ENCODE assay signal across 11 cellular contexts in the genomic region with DNA sequence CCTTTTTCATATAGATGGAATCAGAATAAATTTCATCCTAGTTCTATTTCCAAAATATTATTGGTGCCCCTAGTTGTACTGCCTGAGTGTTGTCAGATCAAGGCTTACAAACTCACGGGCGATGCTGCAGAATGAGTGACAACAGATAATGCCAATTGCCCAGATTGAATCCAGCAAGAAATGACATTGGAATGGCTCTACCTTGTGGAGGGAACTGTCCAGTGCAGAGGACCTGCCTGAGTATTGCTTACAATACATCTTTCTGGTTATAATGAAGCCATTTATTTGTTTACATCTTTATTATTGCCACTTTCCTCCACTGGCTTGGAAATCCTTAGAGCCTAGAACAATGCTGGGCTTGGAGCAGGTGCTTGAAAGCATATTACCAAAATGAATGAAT. TPM values are rescaled to one million over a fixed set of nuclear protein-coding genes. Genes with fewer than 3 reads are reported as not detected.
DNase-seq lines count a peak whose midpoint lies in the region; ATAC-seq and TF ChIP-seq lines count a peak whose summit lies in the region.
"Had no signal": no experiment of that assay in that cellular context is flagged by ENCODE, and none has a peak within 500 bp of the region (broad histone marks: within the 10 kb centered on the region; RNA-seq: fewer than 3 reads in every experiment).

No MANE protein-coding gene starts in this region.

- H3K4me3 Mint-ChIP-seq in CD14-positive monocyte, result no peak overlapping the region
- no peak overlapping the region for H3K4me3 Mint-ChIP-seq in endodermal cell
- no peak overlapping the region for H3K4me3 Mint-ChIP-seq in neural crest cell
- H3K4me3 Mint-ChIP-seq: activated T-cell treated with anti-CD3 and anti-CD28 coated beads, Interleukin-2, amount 50 U/mL, for 24 hours had no signal

- H3K27ac Mint-ChIP-seq in CD14-positive monocyte (no peak overlapping the region), endodermal cell (no peak overlapping the region), neural crest cell (ENCODE audit: unreplicated experiment) (no peak overlapping the region)
- H3K27ac Mint-ChIP-seq: activated T-cell treated with anti-CD3 and anti-CD28 coated beads, Interleukin-2, amount 50 U/mL, for 24 hours had no signal

- peaks cover 32 to 46% of the 10 kb centered on the region in 2 donors for H3K36me3 Mint-ChIP-seq in CD14-positive monocyte
- no peaks in the 10 kb centered on the region for H3K36me3 Mint-ChIP-seq in endodermal cell (ENCODE audit: low read depth)
- H3K36me3 Mint-ChIP-seq in neural crest cell (ENCODE audit: low read depth), result no peaks in the 10 kb centered on the region

- intact Hi-C loops in CD14-positive monocyte (cut with micrococcal nuclease), result loop anchor here (5.0 to 10.0 kb wide), 2 partner anchors 99 to 102 kb away; no protein-coding TSS in a partner anchor

- ATAC-seq in HG02973 (IDR thresholded peaks at IDR 0.05; ENCODE audit: unreplicated experiment) (no peak), HG02981 (IDR thresholded peaks at IDR 0.05; ENCODE audit: unreplicated experiment) (no peak)

- TF ChIP-seq CTCF in CD14-positive monocyte (IDR thresholded peaks at IDR 0.05) (peak; percentile 27), LNCAP (IDR thresholded peaks at IDR 0.05) (peak; percentile 56), endodermal cell (conservative IDR thresholded peaks at IDR 0.05) (peak; percentile 51), neural crest cell (conservative IDR thresholded peaks at IDR 0.05) (peak; percentile 48), WERI-Rb-1 (IDR thresholded peaks at IDR 0.05; ENCODE audit: low read depth, low read length) (no peak)

- H3K9me3 Mint-ChIP-seq in CD14-positive monocyte (peaks cover 0 to 2% (median 0%) of the 10 kb centered on the region in 7 donors), endodermal cell (no peaks in the 10 kb centered on the region), neural crest cell (no peaks in the 10 kb centered on the region)
- H3K9me3 Mint-ChIP-seq: activated T-cell treated with anti-CD3 and anti-CD28 coated beads, Interleukin-2, amount 50 U/mL, for 24 hours had no signal

- H3K27ac ChIP-seq in endodermal cell (ENCODE audit: low read depth, low read length) (peak overlapping the region; percentile 7), WERI-Rb-1 (no peak overlapping the region)
- H3K27ac ChIP-seq: neutrophil had no signal

- H3K4me1 Mint-ChIP-seq in CD14-positive monocyte (peaks cover 6% of the 10 kb centered on the region), endodermal cell (peaks cover 33% of the 10 kb centered on the region), neural crest cell (peaks cover 13% of the 10 kb centered on the region)

- no peaks in the 10 kb centered on the region for H3K27me3 ChIP-seq in endodermal cell (ENCODE audit: control insufficient read depth, insufficient read depth, low read length, poor library complexity, severe bottlenecking)
- peaks cover 94% of the 10 kb centered on the region for H3K27me3 ChIP-seq in WERI-Rb-1 (ENCODE audit: insufficient read depth, low read depth, severe bottlenecking)
- H3K27me3 ChIP-seq: neutrophil had no signal

- H3K27me3 Mint-ChIP-seq in CD14-positive monocyte (ENCODE audit: low read depth in 3 of 3) (peaks cover 0 to 2% (median 1%) of the 10 kb centered on the region in 3 donors), endodermal cell (ENCODE audit: insufficient read depth) (no peaks in the 10 kb centered on the region), neural crest cell (ENCODE audit: low read depth) (peaks cover 3% of the 10 kb centered on the region)
- H3K27me3 Mint-ChIP-seq: activated T-cell treated with anti-CD3 and anti-CD28 coated beads, Interleukin-2, amount 50 U/mL, for 24 hours had no signal

- DNase-seq in CD14-positive monocyte (ENCODE audit: low spot score) (no peak), endodermal cell (no peak), neural crest cell (ENCODE audit: low read depth, low spot score) (no peak), T-helper 2 cell (no peak), WERI-Rb-1 (no peak)
- DNase-seq: activated T-cell treated with anti-CD3 and anti-CD28 coated beads, Interleukin-2, amount 50 U/mL, for 24 hours; erythroblast had no signal

- no peak overlapping the region for H3K9ac ChIP-seq in endodermal cell (ENCODE audit: extremely low read depth, low read length, poor library complexity, severe bottlenecking)

- 83 to 88% methylated on average over 2 of the region's 2 CpGs for WGBS in endodermal cell (ENCODE audit: insufficient coverage in 1 of 2, insufficient read length in 1 of 2), 2 experiments

- H3K9me3 ChIP-seq in endodermal cell (ENCODE audit: control insufficient read depth, low read length) (no peaks in the 10 kb centered on the region), WERI-Rb-1 (ENCODE audit: severe bottlenecking) (no peaks in the 10 kb centered on the region)
- H3K9me3 ChIP-seq: neutrophil had no signal

- peaks cover 3% of the 10 kb centered on the region for H3K4me1 ChIP-seq in endodermal cell (ENCODE audit: control insufficient read depth, insufficient read depth, low read length)

- H3K4me3 ChIP-seq in endodermal cell (ENCODE audit: low read length) (no peak overlapping the region), WERI-Rb-1 (ENCODE audit: low read depth, low read length) (no peak overlapping the region)

- no peaks in the 10 kb centered on the region for H3K36me3 ChIP-seq in endodermal cell (ENCODE audit: control insufficient read depth, insufficient read depth, low read length)
- no peaks in the 10 kb centered on the region for H3K36me3 ChIP-seq in WERI-Rb-1

RNA-seq across cellular contexts. Expression of a gene that starts 7.8 kb away (rescaled TPM):
- polyA plus RNA-seq in CD14-positive monocyte, result 10 to 100 TPM in 1 of 2 donors, 1 to 10 TPM in 1; 6.2 to 12.0 TPM
- total RNA-seq in endodermal cell (under 1 TPM in 1 of 2 donors, not detected in 1; 0.73 TPM), neural crest cell (not detected in 2 replicates)
- not detected for polyA plus RNA-seq in endodermal cell (2013, experiment 1 of 2)
- polyA plus RNA-seq in endodermal cell (2013, experiment 2 of 2), result not detected
